ENCODE assay signal across 20 cellular contexts in genomic region chr11:99425596-99425995, GRCh38.
"Had no signal": no experiment of that assay in that cellular context is flagged by ENCODE, and none has a peak within 500 bp of the region (broad histone marks: within the 10 kb centered on the region; RNA-seq: fewer than 3 reads in every experiment).

No MANE protein-coding gene starts in this region.

- H3K4me3 ChIP-seq: colonic mucosa, dorsolateral prefrontal cortex, esophagus muscularis mucosa, heart right ventricle, lower lobe of right lung had no signal

- H3K27me3 ChIP-seq: colonic mucosa, dorsolateral prefrontal cortex, esophagus muscularis mucosa, foreskin keratinocyte, heart right ventricle had no signal

- H3K27ac ChIP-seq: colonic mucosa, dorsolateral prefrontal cortex, esophagus muscularis mucosa, foreskin keratinocyte, heart right ventricle, lower lobe of right lung had no signal

- H3K4me1 ChIP-seq: colonic mucosa, esophagus muscularis mucosa, foreskin keratinocyte, lower lobe of right lung had no signal

- DNase-seq: cerebellar nuclear complex; colonic mucosa; cortex of kidney; dermis blood vessel endothelial cell; dorsolateral prefrontal cortex; effector CD4-positive, alpha-beta T cell; effector memory CD4-positive, alpha-beta T cell; foreskin keratinocyte; glutamatergic neuron; head of caudate nucleus; heart right ventricle; hippocampal formation; kidney glomerular epithelial cell; left colon; left ventricle myocardium superior; lower lobe of right lung; mesendoderm; midbrain had no signal

- H3K9me3 ChIP-seq: colonic mucosa, esophagus muscularis mucosa, heart right ventricle, lower lobe of right lung had no signal

- H3K36me3 ChIP-seq: colonic mucosa, esophagus muscularis mucosa, heart right ventricle, lower lobe of right lung had no signal

- ATAC-seq: foreskin keratinocyte, left colon, left lobe of liver, left ventricle myocardium superior had no signal
